ENCODE assay signal across 1 cellular context in the genomic region with DNA sequence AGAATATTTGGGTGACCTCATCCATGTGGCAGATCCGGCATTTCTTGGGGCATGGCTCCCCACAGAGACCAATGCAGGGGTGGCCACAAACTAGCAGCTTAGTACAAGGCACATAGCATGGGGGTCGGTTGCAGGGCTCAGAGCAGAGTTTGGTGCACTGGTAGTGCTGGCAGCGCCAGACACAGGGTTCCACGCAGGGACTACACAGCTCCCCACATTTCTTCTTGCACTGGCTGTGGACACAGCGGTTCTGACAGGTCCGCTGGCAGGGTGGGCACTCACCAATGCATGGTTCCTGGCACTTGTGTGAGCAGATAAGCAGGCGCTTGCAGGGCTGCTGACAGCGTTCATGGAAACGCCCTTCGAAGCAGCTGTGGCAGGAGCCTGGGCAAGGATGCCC.
TF ChIP-seq lines count a peak whose summit lies in the region.

No MANE protein-coding gene starts in this region.

TF ChIP-seq in K562, 482 proteins besides CTCF, POLR2A, EP300 and RAD21:
- TF ChIP-seq, protein P1, sequence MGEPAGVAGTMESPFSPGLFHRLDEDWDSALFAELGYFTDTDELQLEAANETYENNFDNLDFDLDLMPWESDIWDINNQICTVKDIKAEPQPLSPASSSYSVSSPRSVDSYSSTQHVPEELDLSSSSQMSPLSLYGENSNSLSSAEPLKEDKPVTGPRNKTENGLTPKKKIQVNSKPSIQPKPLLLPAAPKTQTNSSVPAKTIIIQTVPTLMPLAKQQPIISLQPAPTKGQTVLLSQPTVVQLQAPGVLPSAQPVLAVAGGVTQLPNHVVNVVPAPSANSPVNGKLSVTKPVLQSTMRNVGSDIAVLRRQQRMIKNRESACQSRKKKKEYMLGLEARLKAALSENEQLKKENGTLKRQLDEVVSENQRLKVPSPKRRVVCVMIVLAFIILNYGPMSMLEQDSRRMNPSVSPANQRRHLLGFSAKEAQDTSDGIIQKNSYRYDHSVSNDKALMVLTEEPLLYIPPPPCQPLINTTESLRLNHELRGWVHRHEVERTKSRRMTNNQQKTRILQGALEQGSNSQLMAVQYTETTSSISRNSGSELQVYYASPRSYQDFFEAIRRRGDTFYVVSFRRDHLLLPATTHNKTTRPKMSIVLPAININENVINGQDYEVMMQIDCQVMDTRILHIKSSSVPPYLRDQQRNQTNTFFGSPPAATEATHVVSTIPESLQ (CRISPR knock-in tag; IDR thresholded peaks at IDR 0.05), result no peak
- peak; percentile 35 for TF ChIP-seq POLR2G (IDR thresholded peaks at IDR 0.05; ENCODE audit: low read depth, low read length)
